In the genomic region with DNA sequence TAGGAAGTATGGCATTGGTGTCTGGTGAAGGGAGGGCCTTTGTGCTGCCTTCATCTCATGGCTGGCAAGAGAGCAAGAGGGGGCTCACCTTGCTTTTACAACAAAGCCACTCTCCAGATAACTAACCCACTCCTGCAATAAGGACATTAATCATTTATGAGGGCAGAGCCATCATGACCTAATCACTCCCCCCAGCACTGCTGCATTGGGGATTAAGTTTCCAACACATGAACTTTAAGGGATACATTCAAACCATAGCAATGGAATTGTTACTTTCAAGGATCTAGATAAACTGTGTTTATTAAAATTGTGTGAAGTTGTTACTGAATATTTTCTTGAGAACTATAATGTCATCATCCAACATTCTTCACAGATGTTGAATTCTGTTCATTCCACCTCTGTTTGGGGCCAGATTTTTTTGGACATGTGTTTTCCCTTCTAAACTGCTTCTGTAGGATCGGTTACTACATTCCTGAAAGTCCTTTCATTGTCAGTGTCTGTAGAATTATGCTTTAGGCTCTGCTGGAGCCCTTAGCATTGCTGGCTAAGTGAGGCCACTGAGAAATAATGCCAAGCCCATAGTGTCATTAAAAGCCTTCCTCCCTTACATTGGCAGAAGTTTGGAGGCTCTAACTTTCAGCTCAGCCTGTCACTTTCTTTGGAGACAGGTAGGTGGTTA, we compare ENCODE assay signal across 14 cellular contexts. TPM values are rescaled to one million over a fixed set of nuclear protein-coding genes. Genes with fewer than 3 reads are reported as not detected.
DNase-seq lines count a peak whose midpoint lies in the region; ATAC-seq, FAIRE-seq and TF ChIP-seq lines count a peak whose summit lies in the region.
"Had no signal": no experiment of that assay in that cellular context is flagged by ENCODE, and none has a peak within 500 bp of the region (broad histone marks: within the 10 kb centered on the region; RNA-seq: fewer than 3 reads in every experiment).

No MANE protein-coding gene starts in this region.

- no peaks in the 10 kb centered on the region for H3K27me3 ChIP-seq in brain microvascular endothelial cell (replicated peaks)
- H3K27me3 ChIP-seq in ovary = no peaks in the 10 kb centered on the region
- H3K27me3 ChIP-seq in PC-9 (ENCODE audit: insufficient read depth, low read depth) = no peaks in the 10 kb centered on the region
- no peaks in the 10 kb centered on the region for H3K27me3 ChIP-seq in Peyer's patch
- H3K27me3 ChIP-seq: neutrophil had no signal

- TF ChIP-seq POLR2A in ovary (IDR thresholded peaks at IDR 0.05) = no peak
- TF ChIP-seq POLR2A in Peyer's patch (IDR thresholded peaks at IDR 0.05) = no peak

- TF ChIP-seq CTCF in AG09309 (IDR thresholded peaks at IDR 0.05; ENCODE audit: control insufficient read depth, insufficient read depth, low read depth, low read length, missing control alignments) = no peak
- TF ChIP-seq CTCF in brain microvascular endothelial cell (IDR thresholded peaks at IDR 0.05; ENCODE audit: low read depth, low read length, missing control alignments) = no peak
- TF ChIP-seq CTCF in ovary (IDR thresholded peaks at IDR 0.05) = no peak
- TF ChIP-seq CTCF in PC-9 (conservative IDR thresholded peaks at IDR 0.05) = no peak
- TF ChIP-seq CTCF in Peyer's patch (IDR thresholded peaks at IDR 0.05) = no peak

- H3K79me2 ChIP-seq in PC-9 (ENCODE audit: low read depth) = peaks cover 54% of the 10 kb centered on the region

- FAIRE-seq in HTR-8/SVneo (lab: Jason Lieb, UNC) = peak; percentile 13

- BruUV-seq in PC-9 (replicated peaks; lab: Mats Ljungman, UMichigan) = no TSS peak

- H3F3A ChIP-seq in PC-9 (ENCODE audit: insufficient read depth, low read depth) = peaks cover 16% of the 10 kb centered on the region; the same call in 1 of the 2 replicates

- CTCF ChIA-PET in PC-9 (lab: Charles Lee) = no interaction called here

- no peaks in the 10 kb centered on the region for H3K9me2 ChIP-seq in PC-9 (ENCODE audit: insufficient read depth)

- intact Hi-C loops in ovary (cut with DNase I) = no loop called here
- intact Hi-C loops in PC-9 (cut with micrococcal nuclease; ENCODE audit: unreplicated experiment) = no loop called here

- no peaks in the 10 kb centered on the region for H4K20me1 ChIP-seq in PC-9 (ENCODE audit: insufficient read depth)

- in situ Hi-C loops in brain microvascular endothelial cell (cut with HindIII; ENCODE audit: low pct_ligation_motif_present, low sequenced_read_pairs) = no loop called here

- H3K36me3 ChIP-seq in brain microvascular endothelial cell (replicated peaks) (no peaks in the 10 kb centered on the region), ovary (no peaks in the 10 kb centered on the region), PC-9 (ENCODE audit: low read depth) (no peaks in the 10 kb centered on the region), Peyer's patch (no peaks in the 10 kb centered on the region)
- H3K36me3 ChIP-seq: neutrophil had no signal

- 4 to 9% (median 5%) methylated on average over 1 of the region's 1 CpG for WGBS in ovary, 3 donors

- no peak overlapping the region for H3K4me2 ChIP-seq in PC-9

- peak; percentile 60 for DNase-seq in AG09309 (ENCODE audit: low read depth)
- DNase-seq in HTR-8/SVneo (ENCODE audit: insufficient read length, low spot score) = peak; percentile 27
- DNase-seq in brain microvascular endothelial cell = peak; percentile 45
- DNase-seq in islet precursor cell = peak; percentile 74
- no peak for DNase-seq in ovary
- DNase-seq in PC-9 = no peak
- DNase-seq in Peyer's patch = no peak
- DNase-seq: activated naive CD8-positive, alpha-beta T cell treated with anti-CD3 and anti-CD28 coated beads, Interleukin-2, amount 10 ng/mL, durations not matched to agents 7 days and 5 days; effector memory CD4-positive, alpha-beta T cell; MV-4-11; stimulated activated CD4-positive, alpha-beta T cell treated with anti-CD3 and anti-CD28 coated beads, Interleukin-4, amount 100 ng/mL, for 4 hours; substantia nigra had no signal

- H3K4me3 ChIP-seq in AG09309 (ENCODE audit: control insufficient read depth, low read depth, low read length) = no peak overlapping the region
- no peak overlapping the region for H3K4me3 ChIP-seq in brain microvascular endothelial cell (ENCODE audit: low read depth, low read length)
- H3K4me3 ChIP-seq in ovary = no peak overlapping the region
- H3K4me3 ChIP-seq in PC-9 = no peak overlapping the region
- no peak overlapping the region for H3K4me3 ChIP-seq in Peyer's patch

- no peaks in the 10 kb centered on the region for H3K9me3 ChIP-seq in ovary
- H3K9me3 ChIP-seq in PC-9 (ENCODE audit: insufficient read depth, low read depth) = no peaks in the 10 kb centered on the region
- no peaks in the 10 kb centered on the region for H3K9me3 ChIP-seq in Peyer's patch
- H3K9me3 ChIP-seq: neutrophil had no signal

- H3K4me1 ChIP-seq in ovary (ENCODE audit: insufficient read depth) (peaks cover 11% of the 10 kb centered on the region), PC-9 (replicated peaks; ENCODE audit: insufficient read depth) (peaks cover 29% of the 10 kb centered on the region), Peyer's patch (no peaks in the 10 kb centered on the region)

- H3K27ac ChIP-seq in brain microvascular endothelial cell (peak overlapping the region; percentile 2), ovary (no peak overlapping the region), PC-9 (no peak overlapping the region), Peyer's patch (no peak overlapping the region)
- H3K27ac ChIP-seq: neutrophil had no signal

- POLR2A ChIA-PET in PC-9 (lab: Charles Lee; ENCODE audit: unreplicated experiment) = interaction anchor here (0.6 kb wide), 1 partner anchor 100 kb away, joined by 3 read pairs; no protein-coding TSS in a partner anchor

- ATAC-seq in GM19452 (IDR thresholded peaks at IDR 0.05; ENCODE audit: unreplicated experiment) = no peak

- no peak overlapping the region for H2AFZ ChIP-seq in PC-9

- TF ChIP-seq EP300 in ovary (IDR thresholded peaks at IDR 0.05) = no peak

RNA-seq across cellular contexts. Expression of gene SPATS2L, which starts 50.4 kb away (rescaled TPM):
- 10 to 100 TPM; 36.5 to 88.2 (median 70.6) TPM for total RNA-seq in ovary
- 10 to 100 TPM; 38.0 to 93.0 TPM for polyA plus RNA-seq in ovary
- total RNA-seq in PC-9 (2021) = 189 and 199 TPM in 2 replicates
- 100 to 1,000 TPM in 3 of 4 donors, 10 to 100 TPM in 1; 99.0 to 142 (median 124) TPM for total RNA-seq in Peyer's patch

Comparison
In these comparisons a context has a peak if more than half of its experiments do, and no peak if none do; other contexts are left out.
1. DNase-seq: peak in AG09309 (single experiment), HTR-8/SVneo (single experiment), brain microvascular endothelial cell (single experiment) and islet precursor cell (single experiment); none in ovary (0 of 5), PC-9 (0 of 2) and Peyer's patch (0 of 3).